In genomic region chr19:796692-797527, GRCh38 we compare ENCODE assay signal across 1 cellular context.
TF ChIP-seq lines count a peak whose summit lies in the region.

Gene PTBP1 (plus strand): TSS chr19:797452. CDS start chr19:797498, 46 bp downstream.

TF ChIP-seq in WTC11, 78 proteins besides CTCF, POLR2A, EP300 and RAD21 (continued from another document):
- TF ChIP-seq ATF6 (CRISPR knock-in tag; IDR thresholded peaks at IDR 0.05) (no peak), CREB1 (CRISPR knock-in tag; IDR thresholded peaks at IDR 0.05) (no peak), NFYB (CRISPR knock-in tag; conservative IDR thresholded peaks at IDR 0.05; ENCODE audit: low read depth) (peak; percentile 92), ZNF416 (CRISPR knock-in tag; IDR thresholded peaks at IDR 0.05) (no peak), AR (CRISPR knock-in tag; IDR thresholded peaks at IDR 0.05) (no peak), E2F5 (CRISPR knock-in tag; IDR thresholded peaks at IDR 0.05) (peak; percentile 84), ATF2 (CRISPR knock-in tag; IDR thresholded peaks at IDR 0.05; ENCODE audit: borderline replicate concordance, low read depth) (no peak), EMX1 (CRISPR knock-in tag; IDR thresholded peaks at IDR 0.05) (no peak; the same call in 1 of the 2 replicates), FOXK1 (CRISPR knock-in tag; IDR thresholded peaks at IDR 0.05) (no peak), FOXJ3 (CRISPR knock-in tag; IDR thresholded peaks at IDR 0.05; ENCODE audit: borderline replicate concordance) (no peak), USF1 (CRISPR knock-in tag; IDR thresholded peaks at IDR 0.05) (peak; percentile 99), MXD4 (CRISPR knock-in tag; IDR thresholded peaks at IDR 0.05; ENCODE audit: borderline replicate concordance) (no peak), ETV6 (CRISPR knock-in tag; IDR thresholded peaks at IDR 0.05) (peak; percentile 80; the same call in 1 of the 2 replicates), OVOL2 (CRISPR knock-in tag; IDR thresholded peaks at IDR 0.05; ENCODE audit: borderline replicate concordance) (no peak), ZBTB21 (CRISPR knock-in tag; IDR thresholded peaks at IDR 0.05; ENCODE audit: borderline replicate concordance) (no peak), ZNF232 (CRISPR knock-in tag; IDR thresholded peaks at IDR 0.05) (no peak; the same call in 1 of the 2 replicates), ZMAT4 (CRISPR knock-in tag; IDR thresholded peaks at IDR 0.05) (no peak), FOXP1 (CRISPR knock-in tag; IDR thresholded peaks at IDR 0.05; ENCODE audit: borderline replicate concordance) (no peak), ZNF532 (CRISPR knock-in tag; IDR thresholded peaks at IDR 0.05; ENCODE audit: borderline replicate concordance) (no peak), PREB (CRISPR knock-in tag; IDR thresholded peaks at IDR 0.05; ENCODE audit: borderline replicate concordance) (no peak), ZNF263 (CRISPR knock-in tag; IDR thresholded peaks at IDR 0.05; ENCODE audit: low read depth) (no peak), SOX15 (CRISPR knock-in tag; IDR thresholded peaks at IDR 0.05) (no peak), GABPB1 (CRISPR knock-in tag; IDR thresholded peaks at IDR 0.05) (0 out of 2 replicates have a peak, but pooled peaks have one; percentile 44)
- TF ChIP-seq, protein P1, sequence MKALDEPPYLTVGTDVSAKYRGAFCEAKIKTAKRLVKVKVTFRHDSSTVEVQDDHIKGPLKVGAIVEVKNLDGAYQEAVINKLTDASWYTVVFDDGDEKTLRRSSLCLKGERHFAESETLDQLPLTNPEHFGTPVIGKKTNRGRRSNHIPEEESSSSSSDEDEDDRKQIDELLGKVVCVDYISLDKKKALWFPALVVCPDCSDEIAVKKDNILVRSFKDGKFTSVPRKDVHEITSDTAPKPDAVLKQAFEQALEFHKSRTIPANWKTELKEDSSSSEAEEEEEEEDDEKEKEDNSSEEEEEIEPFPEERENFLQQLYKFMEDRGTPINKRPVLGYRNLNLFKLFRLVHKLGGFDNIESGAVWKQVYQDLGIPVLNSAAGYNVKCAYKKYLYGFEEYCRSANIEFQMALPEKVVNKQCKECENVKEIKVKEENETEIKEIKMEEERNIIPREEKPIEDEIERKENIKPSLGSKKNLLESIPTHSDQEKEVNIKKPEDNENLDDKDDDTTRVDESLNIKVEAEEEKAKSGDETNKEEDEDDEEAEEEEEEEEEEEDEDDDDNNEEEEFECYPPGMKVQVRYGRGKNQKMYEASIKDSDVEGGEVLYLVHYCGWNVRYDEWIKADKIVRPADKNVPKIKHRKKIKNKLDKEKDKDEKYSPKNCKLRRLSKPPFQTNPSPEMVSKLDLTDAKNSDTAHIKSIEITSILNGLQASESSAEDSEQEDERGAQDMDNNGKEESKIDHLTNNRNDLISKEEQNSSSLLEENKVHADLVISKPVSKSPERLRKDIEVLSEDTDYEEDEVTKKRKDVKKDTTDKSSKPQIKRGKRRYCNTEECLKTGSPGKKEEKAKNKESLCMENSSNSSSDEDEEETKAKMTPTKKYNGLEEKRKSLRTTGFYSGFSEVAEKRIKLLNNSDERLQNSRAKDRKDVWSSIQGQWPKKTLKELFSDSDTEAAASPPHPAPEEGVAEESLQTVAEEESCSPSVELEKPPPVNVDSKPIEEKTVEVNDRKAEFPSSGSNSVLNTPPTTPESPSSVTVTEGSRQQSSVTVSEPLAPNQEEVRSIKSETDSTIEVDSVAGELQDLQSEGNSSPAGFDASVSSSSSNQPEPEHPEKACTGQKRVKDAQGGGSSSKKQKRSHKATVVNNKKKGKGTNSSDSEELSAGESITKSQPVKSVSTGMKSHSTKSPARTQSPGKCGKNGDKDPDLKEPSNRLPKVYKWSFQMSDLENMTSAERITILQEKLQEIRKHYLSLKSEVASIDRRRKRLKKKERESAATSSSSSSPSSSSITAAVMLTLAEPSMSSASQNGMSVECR (CRISPR knock-in tag; IDR thresholded peaks at IDR 0.05; ENCODE audit: borderline replicate concordance) = peak; percentile 68; the same call in 1 of the 2 replicates
- TF ChIP-seq, protein P2, sequence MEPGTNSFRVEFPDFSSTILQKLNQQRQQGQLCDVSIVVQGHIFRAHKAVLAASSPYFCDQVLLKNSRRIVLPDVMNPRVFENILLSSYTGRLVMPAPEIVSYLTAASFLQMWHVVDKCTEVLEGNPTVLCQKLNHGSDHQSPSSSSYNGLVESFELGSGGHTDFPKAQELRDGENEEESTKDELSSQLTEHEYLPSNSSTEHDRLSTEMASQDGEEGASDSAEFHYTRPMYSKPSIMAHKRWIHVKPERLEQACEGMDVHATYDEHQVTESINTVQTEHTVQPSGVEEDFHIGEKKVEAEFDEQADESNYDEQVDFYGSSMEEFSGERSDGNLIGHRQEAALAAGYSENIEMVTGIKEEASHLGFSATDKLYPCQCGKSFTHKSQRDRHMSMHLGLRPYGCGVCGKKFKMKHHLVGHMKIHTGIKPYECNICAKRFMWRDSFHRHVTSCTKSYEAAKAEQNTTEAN (CRISPR knock-in tag; IDR thresholded peaks at IDR 0.05) = no peak
- TF ChIP-seq, protein P3, sequence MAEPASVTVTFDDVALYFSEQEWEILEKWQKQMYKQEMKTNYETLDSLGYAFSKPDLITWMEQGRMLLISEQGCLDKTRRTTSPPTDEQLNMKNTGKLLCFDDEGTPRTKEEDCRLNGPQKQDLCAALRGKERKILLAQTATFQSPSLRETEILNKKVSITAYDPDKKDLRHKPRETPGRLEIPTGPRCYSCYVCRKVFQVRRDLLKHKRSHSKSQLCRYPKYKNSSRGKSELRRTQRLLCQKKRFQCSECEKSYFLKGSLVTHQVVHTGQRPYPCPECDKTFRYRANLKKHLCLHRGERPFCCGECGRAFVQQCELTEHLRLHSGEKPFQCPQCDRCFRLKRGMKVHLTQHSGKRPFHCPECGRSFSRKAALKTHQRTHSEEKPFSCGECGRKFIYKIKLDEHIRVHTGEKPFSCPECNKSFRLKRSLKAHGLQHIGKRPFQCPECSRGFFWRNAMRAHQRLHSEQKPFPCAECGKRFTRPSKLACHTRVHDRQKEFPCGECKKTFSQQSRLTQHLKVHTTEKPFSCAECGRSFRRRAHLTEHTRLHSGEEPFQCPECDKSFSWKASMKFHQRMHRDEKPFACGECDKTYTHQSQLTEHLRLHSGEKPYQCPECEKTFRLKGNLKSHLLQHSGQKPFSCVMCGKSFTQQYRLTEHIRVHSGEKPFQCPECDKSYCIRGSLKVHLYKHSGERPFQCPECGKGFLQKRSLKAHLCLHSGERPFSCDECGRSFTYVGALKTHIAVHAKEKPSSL (CRISPR knock-in tag; conservative IDR thresholded peaks at IDR 0.05) = no peak
